Comparison of ENCODE assay signal across 8 cellular contexts in genomic region chr10:50469778-50470193, GRCh38.
DNase-seq lines count a peak whose midpoint lies in the region; ATAC-seq and TF ChIP-seq lines count a peak whose summit lies in the region.
"Had no signal": no experiment of that assay in that cellular context is flagged by ENCODE, and none has a peak within 500 bp of the region (broad histone marks: within the 10 kb centered on the region; RNA-seq: fewer than 3 reads in every experiment).

No MANE protein-coding gene starts in this region.

- no peak overlapping the region for H3K9ac ChIP-seq in smooth muscle cell (ENCODE audit: low read depth)

- no peaks in the 10 kb centered on the region for H3K36me3 ChIP-seq in smooth muscle cell (ENCODE audit: low read depth)

- H2AFZ ChIP-seq in smooth muscle cell (ENCODE audit: low read depth): no peak overlapping the region

- DNase-seq in NB4 (ENCODE audit: low read depth): peak; percentile 91
- DNase-seq in fibroblast of gingiva (ENCODE audit: low read depth): peak; percentile 50
- DNase-seq in smooth muscle cell (lab: John Stamatoyannopoulos, UW; ENCODE audit: unreplicated experiment): no peak
- DNase-seq in inferior parietal cortex (ENCODE audit: extremely low spot score): no peak
- DNase-seq in EL: no peak
- DNase-seq: activated CD4-positive, CD25-positive, alpha-beta regulatory T cell treated with anti-CD3 and anti-CD28 coated beads, Interleukin-2, amount 50 U/mL, for 72 hours had no signal

- no peak overlapping the region for H3K27ac ChIP-seq in smooth muscle cell (ENCODE audit: low read depth)

- H3K4me3 ChIP-seq in NB4 (ENCODE audit: low read depth, low read length): no peak overlapping the region
- no peak overlapping the region for H3K4me3 ChIP-seq in smooth muscle cell

- TF ChIP-seq CTCF in NB4 (IDR thresholded peaks at IDR 0.05; ENCODE audit: low read depth, low read length): no peak
- no peak for TF ChIP-seq CTCF in smooth muscle cell (IDR thresholded peaks at IDR 0.05; ENCODE audit: borderline replicate concordance, insufficient read depth, poor library complexity, severe bottlenecking)

- peak overlapping the region; percentile 2 for H3K4me2 ChIP-seq in smooth muscle cell

- WGBS in smooth muscle cell (ENCODE audit: low lambda C conversion rate): 68% methylated on average over 3 of the region's 3 CpGs

- peaks cover 13% of the 10 kb centered on the region for H3K4me1 ChIP-seq in smooth muscle cell (ENCODE audit: low read depth)

- no peak for TF ChIP-seq POLR2A in NB4 (IDR thresholded peaks at IDR 0.05; ENCODE audit: extremely low read depth, insufficient read length)

- no peaks in the 10 kb centered on the region for H3K27me3 ChIP-seq in smooth muscle cell (ENCODE audit: low read depth)

- no peaks in the 10 kb centered on the region for H4K20me1 ChIP-seq in smooth muscle cell (ENCODE audit: low read depth)

- H3F3A ChIP-seq in smooth muscle cell (ENCODE audit: low read depth): peaks cover 5% of the 10 kb centered on the region

- ATAC-seq in GM18861 (IDR thresholded peaks at IDR 0.05; ENCODE audit: unreplicated experiment) (peak; percentile 13), GM21529 (IDR thresholded peaks at IDR 0.05; ENCODE audit: unreplicated experiment) (no peak)

- H3K9me3 ChIP-seq in smooth muscle cell (replicated peaks; ENCODE audit: low read depth): no peaks in the 10 kb centered on the region

- H3K79me2 ChIP-seq in smooth muscle cell (ENCODE audit: low read depth): no peaks in the 10 kb centered on the region

Comparison
In these comparisons a context has a peak if more than half of its experiments do, and no peak if none do; other contexts are left out.
1. DNase-seq: peak in NB4 (single experiment) and fibroblast of gingiva (single experiment); none in smooth muscle cell (single experiment), inferior parietal cortex (single experiment) and EL (single experiment).